8 cellular contexts compared by ENCODE assay signal in genomic region chr19:6772028-6772865, GRCh38. TPM values are rescaled to one million over a fixed set of nuclear protein-coding genes. Genes with fewer than 3 reads are reported as not detected.
DNase-seq lines count a peak whose midpoint lies in the region; ATAC-seq and TF ChIP-seq lines count a peak whose summit lies in the region.

TSS of gene VAV1 (plus strand) at chr19:6772708. CDS start at chr19:6772808, 100 bp downstream.

- TF ChIP-seq CTCF in ascending aorta (IDR thresholded peaks at IDR 0.05), result no peak

- intact Hi-C loops in ascending aorta (cut with DNase I), result no loop called here

- no peaks in the 10 kb centered on the region for H3K36me3 ChIP-seq in ascending aorta
- H3K36me3 ChIP-seq in muscle layer of colon (ENCODE audit: insufficient read depth, low read length), result no peaks in the 10 kb centered on the region

- peak within 1 kb of the TSS; percentile 10 to 60 for H3K4me3 ChIP-seq in ascending aorta
- H3K4me3 ChIP-seq in muscle layer of colon (ENCODE audit: low read depth in 1 of 2, low read length in 2 of 2), result peak within 1 kb of the TSS; percentile 14 to 20

- DNase-seq in COLO668 (lab: John Stamatoyannopoulos, UW; ENCODE audit: unreplicated experiment) (peak; percentile 17), T-helper 22 cell (ENCODE audit: low read depth) (peak; percentile 77), ascending aorta (ENCODE audit: low spot score in 2 of 2) (peak; percentile 21 to 72)
- peak; percentile 69 to 84 (median 77) for DNase-seq in stimulated activated naive CD4-positive, alpha-beta T cell (lab: John Stamatoyannopoulos, UW)

- ATAC-seq in HG02870 (IDR thresholded peaks at IDR 0.05; ENCODE audit: unreplicated experiment) (peak; percentile 33), GM18870 (IDR thresholded peaks at IDR 0.05; ENCODE audit: unreplicated experiment) (no peak), GM21786 (IDR thresholded peaks at IDR 0.05; ENCODE audit: unreplicated experiment) (no peak)

- H3K27me3 ChIP-seq in ascending aorta (no peaks in the 10 kb centered on the region), muscle layer of colon (ENCODE audit: control insufficient read depth in 1 of 2, insufficient read depth in 2 of 2, low read length in 2 of 2) (peaks cover 9 to 20% of the 10 kb centered on the region in 2 donors)

- H3K4me1 ChIP-seq in ascending aorta (peaks cover 0 to 1% of the 10 kb centered on the region in 2 donors), muscle layer of colon (ENCODE audit: insufficient read depth, low read length) (no peaks in the 10 kb centered on the region)

- H3K9ac ChIP-seq in muscle layer of colon (ENCODE audit: low read length), result no peak within 1 kb of the TSS

- H3K9me3 ChIP-seq in ascending aorta (no peaks in the 10 kb centered on the region), muscle layer of colon (ENCODE audit: low read length) (no peaks in the 10 kb centered on the region)

- peak within 1 kb of the TSS in 1 of 2 donors; percentile 33 for H3K27ac ChIP-seq in ascending aorta
- no peak within 1 kb of the TSS for H3K27ac ChIP-seq in muscle layer of colon (ENCODE audit: low read depth, low read length)

RNA-seq across cellular contexts. Expression of gene VAV1, which starts in this region (rescaled TPM):
- 4.4 TPM for total RNA-seq in ascending aorta

Comparison
In these comparisons a context has a peak if more than half of its experiments do, and no peak if none do; other contexts are left out.
1. DNase-seq: peak in every context shown above with its lines; median percentile 77 in T-helper 22 cell; 77 in stimulated activated naive CD4-positive, alpha-beta T cell; 46 in ascending aorta; 17 in COLO668.